1 cellular context compared by ENCODE assay signal in genomic region chr11:45180888-45181594, GRCh38.
TF ChIP-seq lines count a peak whose summit lies in the region.

No MANE protein-coding gene starts in this region.

TF ChIP-seq in HepG2, 621 proteins besides CTCF, POLR2A, EP300 and RAD21 (continued from another document and continues in another):
- TF ChIP-seq NCOR1 (IDR thresholded peaks at IDR 0.05; ENCODE audit: borderline replicate concordance, low read length) (0 out of 2 replicates have a peak, but pooled peaks have one; percentile 27), IRF9 (CRISPR knock-in tag; IDR thresholded peaks at IDR 0.05; ENCODE audit: borderline replicate concordance) (no peak), DBP (CRISPR knock-in tag; IDR thresholded peaks at IDR 0.05; ENCODE audit: not compliant biosample characterization) (no peak), ZXDC (CRISPR knock-in tag; IDR thresholded peaks at IDR 0.05) (0 out of 2 replicates have a peak, but pooled peaks have one; percentile 6), ZNF331 (CRISPR knock-in tag; IDR thresholded peaks at IDR 0.05) (no peak), TGIF2 (CRISPR knock-in tag; IDR thresholded peaks at IDR 0.05) (no peak), ATF3 (CRISPR knock-in tag; IDR thresholded peaks at IDR 0.05) (no peak), ZNF282 (IDR thresholded peaks at IDR 0.05; ENCODE audit: partially characterized antibody) (no peak), ZC3H13 (CRISPR knock-in tag; IDR thresholded peaks at IDR 0.05) (no peak), ZNF407 (CRISPR knock-in tag; IDR thresholded peaks at IDR 0.05; ENCODE audit: not compliant biosample characterization) (no peak), ZNF234 (CRISPR knock-in tag; conservative IDR thresholded peaks at IDR 0.05) (no peak), TAF1 (CRISPR knock-in tag; IDR thresholded peaks at IDR 0.05) (peak; percentile 37; the same call in 1 of the 2 replicates), HNRNPK (IDR thresholded peaks at IDR 0.05; ENCODE audit: low read depth, low read length, poor library complexity, severe bottlenecking) (peak; percentile 66), ZNF547 (CRISPR knock-in tag; IDR thresholded peaks at IDR 0.05) (no peak), ZNF101 (CRISPR knock-in tag; IDR thresholded peaks at IDR 0.05; ENCODE audit: borderline replicate concordance, low read depth) (no peak), SMARCE1 (IDR thresholded peaks at IDR 0.05; ENCODE audit: borderline replicate concordance) (no peak), THAP9 (CRISPR knock-in tag; IDR thresholded peaks at IDR 0.05; ENCODE audit: borderline replicate concordance) (no peak), SALL1 (CRISPR knock-in tag; IDR thresholded peaks at IDR 0.05) (no peak), SMAD9 (CRISPR knock-in tag; IDR thresholded peaks at IDR 0.05) (no peak), TCF7 (IDR thresholded peaks at IDR 0.05; ENCODE audit: low read depth) (no peak), KAT8 (CRISPR knock-in tag; IDR thresholded peaks at IDR 0.05) (no peak), ZNF20 (CRISPR knock-in tag; IDR thresholded peaks at IDR 0.05) (no peak), FLYWCH1 (CRISPR knock-in tag; IDR thresholded peaks at IDR 0.05) (no peak), BATF2 (CRISPR knock-in tag; IDR thresholded peaks at IDR 0.05) (no peak), PITX1 (CRISPR knock-in tag; IDR thresholded peaks at IDR 0.05) (0 out of 2 replicates have a peak, but pooled peaks have one; percentile 16), TP53 (CRISPR knock-in tag; conservative IDR thresholded peaks at IDR 0.05) (no peak), NR0B2 (CRISPR knock-in tag; IDR thresholded peaks at IDR 0.05) (no peak), GABPA (IDR thresholded peaks at IDR 0.05; ENCODE audit: low read depth, low read length) (no peak), GABPA (CRISPR knock-in tag; IDR thresholded peaks at IDR 0.05; ENCODE audit: low read depth) (no peak), ZNF17 (CRISPR knock-in tag; IDR thresholded peaks at IDR 0.05) (no peak), CCDC6 (CRISPR knock-in tag; IDR thresholded peaks at IDR 0.05) (no peak), E2F1 (CRISPR knock-in tag; IDR thresholded peaks at IDR 0.05) (no peak), CCAR2 (optimal IDR thresholded peaks at IDR 0.05; ENCODE audit: low read depth, low read length) (no peak), ZNF230 (CRISPR knock-in tag; IDR thresholded peaks at IDR 0.05) (no peak), SCMH1 (CRISPR knock-in tag; IDR thresholded peaks at IDR 0.05; ENCODE audit: borderline replicate concordance) (no peak), FUBP1 (CRISPR knock-in tag; IDR thresholded peaks at IDR 0.05; ENCODE audit: borderline replicate concordance) (no peak), PATZ1 (CRISPR knock-in tag; IDR thresholded peaks at IDR 0.05) (peak; percentile 69)
